8 cellular contexts compared by ENCODE assay signal in genomic region chr9:96617439-96618185, GRCh38. TPM values are rescaled to one million over a fixed set of nuclear protein-coding genes. Genes with fewer than 3 reads are reported as not detected.
DNase-seq lines count a peak whose midpoint lies in the region; ATAC-seq and TF ChIP-seq lines count a peak whose summit lies in the region.

No MANE protein-coding gene starts in this region.

- H3K27me3 Mint-ChIP-seq in IgD-negative memory B cell (peaks cover 28% of the 10 kb centered on the region), natural killer cell (ENCODE audit: low read depth in 2 of 2) (peaks cover 49 to 66% of the 10 kb centered on the region in 2 donors)

- POLR2A ChIA-PET in AG04449 (lab: Yijun Ruan, JAX), result interaction anchor here (0.7 kb wide), 1 partner anchor 61 kb away, joined by 3 read pairs; no protein-coding TSS in a partner anchor

- CTCF ChIA-PET in AG04449 (lab: Yijun Ruan, JAX), result interaction anchor here (0.8 to 1.4 kb wide), 2 partner anchors 31 to 199 kb away, joined by 3 read pairs; no protein-coding TSS in a partner anchor

- peak overlapping the region; percentile 66 for H3K4me3 ChIP-seq in AG04449 (ENCODE audit: low read depth, low read length)

- no peak for DNase-seq in AG04449 (ENCODE audit: low read depth, low spot score)
- no peak for DNase-seq in epithelial cell of prostate (ENCODE audit: low read depth, low spot score)
- no peak for DNase-seq in natural killer cell
- DNase-seq in HPDE6-E6E7 (ENCODE audit: extremely low spot score), result no peak
- DNase-seq in glomerular visceral epithelial cell (ENCODE audit: extremely low spot score), result no peak
- DNase-seq in RPMI8226, result no peak
- no peak for DNase-seq in effector CD4-positive, alpha-beta T cell

- TF ChIP-seq CTCF in AG04449 (IDR thresholded peaks at IDR 0.05; ENCODE audit: insufficient read depth, low read length, missing control alignments), result no peak
- TF ChIP-seq CTCF in natural killer cell (IDR thresholded peaks at IDR 0.05), result no peak

- H3K9me3 Mint-ChIP-seq in IgD-negative memory B cell (peaks cover 0 to 3% (median 0%) of the 10 kb centered on the region in 3 donors), natural killer cell (no peaks in the 10 kb centered on the region)

- H3K4me1 Mint-ChIP-seq in IgD-negative memory B cell (peaks cover 8 to 16% (median 10%) of the 10 kb centered on the region in 3 donors), natural killer cell (peaks cover 7 to 12% of the 10 kb centered on the region in 2 donors)

- intact Hi-C loops in natural killer cell (cut with micrococcal nuclease), result no loop called here

- no peak for ATAC-seq in natural killer cell

- H3K36me3 Mint-ChIP-seq in IgD-negative memory B cell (no peaks in the 10 kb centered on the region), natural killer cell (no peaks in the 10 kb centered on the region)

- H3K4me3 Mint-ChIP-seq in IgD-negative memory B cell (peak overlapping the region; percentile 28 to 81 (median 64)), natural killer cell (peak overlapping the region; percentile 82)

- H3K27ac Mint-ChIP-seq in IgD-negative memory B cell (peak overlapping the region in 1 of 3 donors; percentile 21), natural killer cell (no peak overlapping the region)

- peak overlapping the region; percentile 51 for H3K27ac ChIP-seq in epithelial cell of prostate

RNA-seq across cellular contexts. Expression of gene CDC14B, which starts 2.0 kb away (rescaled TPM):
- polyA plus RNA-seq in IgD-negative memory B cell, result 8.3 TPM
- 1 to 10 TPM; 2.3 to 4.7 (median 3.9) TPM for total RNA-seq in natural killer cell

RNA-seq across cellular contexts. Expression of gene PRXL2C, which starts 37.5 kb away (rescaled TPM):
- polyA plus RNA-seq in IgD-negative memory B cell, result 9.6 TPM
- 10 to 100 TPM; 20.8 to 27.0 (median 22.1) TPM for total RNA-seq in natural killer cell
